9 cellular contexts compared by ENCODE assay signal in genomic region chr6:85674604-85675003, GRCh38. TPM values are rescaled to one million over a fixed set of nuclear protein-coding genes. Genes with fewer than 3 reads are reported as not detected.
DNase-seq lines count a peak whose midpoint lies in the region; ATAC-seq, FAIRE-seq and TF ChIP-seq lines count a peak whose summit lies in the region.
"Had no signal": no experiment of that assay in that cellular context is flagged by ENCODE, and none has a peak within 500 bp of the region (broad histone marks: within the 10 kb centered on the region; RNA-seq: fewer than 3 reads in every experiment).

No MANE protein-coding gene starts in this region.

- TF ChIP-seq POLR2A in upper lobe of left lung (IDR thresholded peaks at IDR 0.05), result no peak

- no peak overlapping the region for H3K4me2 ChIP-seq in GM23248 (ENCODE audit: unreplicated experiment)
- H3K4me2 ChIP-seq in keratinocyte (ENCODE audit: control insufficient read depth, extremely low read depth, insufficient read depth, low read depth, low read length), result no peak overlapping the region

- peak overlapping the region; percentile 25 for H3K27ac ChIP-seq in CD4-positive, CD25-positive, alpha-beta regulatory T cell (ENCODE audit: insufficient read depth, low read length, poor library complexity, severe bottlenecking)
- H3K27ac ChIP-seq in GM23248, result peak overlapping the region; percentile 80
- H3K27ac ChIP-seq in keratinocyte (ENCODE audit: control insufficient read depth, insufficient read depth, low read length), result peak overlapping the region; percentile 94
- peak overlapping the region in 1 of 4 donors; percentile 89 for H3K27ac ChIP-seq in upper lobe of left lung

- H3K9me2 ChIP-seq in GM23248 (ENCODE audit: insufficient read depth), result no peaks in the 10 kb centered on the region

- peaks cover 8% of the 10 kb centered on the region for H3K36me3 ChIP-seq in CD4-positive, CD25-positive, alpha-beta regulatory T cell (ENCODE audit: control insufficient read depth, insufficient read depth, low read length)
- H3K36me3 ChIP-seq in GM23248 (ENCODE audit: low read depth) (peaks cover 42% of the 10 kb centered on the region), keratinocyte (ENCODE audit: control insufficient read depth in 2 of 2, extremely low read depth in 1 of 2, insufficient read depth in 2 of 2, low read length in 2 of 2) (peaks cover 1 to 33% of the 10 kb centered on the region in 2 experiments), upper lobe of left lung (peaks cover 0 to 4% (median 0%) of the 10 kb centered on the region in 4 donors)

- FAIRE-seq in keratinocyte (lab: Jason Lieb, UNC), result no peak

- peaks cover 2% of the 10 kb centered on the region for H3K9me1 ChIP-seq in keratinocyte (ENCODE audit: control insufficient read depth, extremely low read depth, insufficient read depth, low read length)

- peaks cover 5% of the 10 kb centered on the region for H3K27me3 Mint-ChIP-seq in CD4-positive, CD25-positive, alpha-beta regulatory T cell
- H3K27me3 Mint-ChIP-seq in activated B cell treated with CpG ODN at 0.5 μM for 24 hours, result no peaks in the 10 kb centered on the region

- POLR2A ChIA-PET in activated B cell treated with CpG ODN at 0.5 μM for 24 hours (lab: Charles Lee), result interaction anchor here (0.9 to 8.5 kb wide), 4 partner anchors 10 to 81 kb away, joined by 3 to 845 read pairs (median 11); partner anchors contain the start of genes SNX14 and SYNCRIP

- CTCF ChIA-PET in activated B cell treated with CpG ODN at 0.5 μM for 24 hours (lab: Charles Lee), result no interaction called here

- no peak for DNase-seq in CD4-positive, CD25-positive, alpha-beta regulatory T cell
- DNase-seq in GM23248 (no peak), activated B cell treated with CpG ODN at 0.5 μM for 24 hours (no peak), keratinocyte (ENCODE audit: low read depth, low spot score) (peak; percentile 26), superior temporal gyrus (ENCODE audit: extremely low spot score) (no peak), left cardiac atrium (no peak), ureter (ENCODE audit: low spot score) (no peak), upper lobe of left lung (no peak)
- DNase-seq: stimulated activated naive B cell treated with anti-CD40 and anti-IgM and Interleukin-4, amounts not matched to agents 10 μg/mL and 1 μg/mL and 100 μg/mL, for 72 hours had no signal

- TF ChIP-seq CTCF in activated B cell treated with CpG ODN at 0.5 μM for 24 hours (IDR thresholded peaks at IDR 0.05) (no peak), keratinocyte (optimal IDR thresholded peaks at IDR 0.05 in 1 of 3, IDR thresholded peaks at IDR 0.05 in 1 of 3, conservative IDR thresholded peaks at IDR 0.05 in 1 of 3; ENCODE audit: extremely low read depth in 1 of 3, insufficient read depth in 2 of 3, low read length in 3 of 3) (no peak), upper lobe of left lung (IDR thresholded peaks at IDR 0.05) (no peak)

- H3K27ac Mint-ChIP-seq in CD4-positive, CD25-positive, alpha-beta regulatory T cell, result peak overlapping the region in 2 of 3 donors; percentile 11 to 32
- peak overlapping the region; percentile 19 for H3K27ac Mint-ChIP-seq in activated B cell treated with CpG ODN at 0.5 μM for 24 hours

- H3K9me3 ChIP-seq in CD4-positive, CD25-positive, alpha-beta regulatory T cell (ENCODE audit: control insufficient read depth in 2 of 2, low read length in 2 of 2), result no peaks in the 10 kb centered on the region
- H3K9me3 ChIP-seq in GM23248 (ENCODE audit: low read depth), result no peaks in the 10 kb centered on the region
- H3K9me3 ChIP-seq in keratinocyte (ENCODE audit: control insufficient read depth, low read depth, low read length), result no peaks in the 10 kb centered on the region
- H3K9me3 ChIP-seq in upper lobe of left lung, result no peaks in the 10 kb centered on the region

- H3K4me3 ChIP-seq in CD4-positive, CD25-positive, alpha-beta regulatory T cell (ENCODE audit: low read depth, low read length), result peak overlapping the region; percentile 100
- H3K4me3 ChIP-seq in GM23248 (peak overlapping the region; percentile 81), keratinocyte (ENCODE audit: control insufficient read depth in 2 of 3, extremely low read depth in 1 of 3, insufficient read depth in 2 of 3, low read depth in 1 of 3, low read length in 3 of 3) (no peak overlapping the region), upper lobe of left lung (no peak overlapping the region)

- TF ChIP-seq EP300 in upper lobe of left lung (IDR thresholded peaks at IDR 0.05), result no peak

- dilution Hi-C loops in keratinocyte (cut with MboI; ENCODE audit: extremely low pct_ligation_motif_present, low sequenced_read_pairs), result no loop called here

- H3K4me3 Mint-ChIP-seq in CD4-positive, CD25-positive, alpha-beta regulatory T cell, result peak overlapping the region; percentile 96 to 99 (median 98)
- H3K4me3 Mint-ChIP-seq in activated B cell treated with CpG ODN at 0.5 μM for 24 hours, result peak overlapping the region; percentile 4

- no peaks in the 10 kb centered on the region for H3K27me3 ChIP-seq in CD4-positive, CD25-positive, alpha-beta regulatory T cell (ENCODE audit: control insufficient read depth, insufficient read depth, low read length)
- H3K27me3 ChIP-seq in GM23248 (replicated peaks; ENCODE audit: insufficient read depth) (no peaks in the 10 kb centered on the region), keratinocyte (ENCODE audit: control insufficient read depth, extremely low read depth, insufficient read depth, low read length) (no peaks in the 10 kb centered on the region), upper lobe of left lung (no peaks in the 10 kb centered on the region)

- intact Hi-C loops in activated B cell treated with CpG ODN at 0.5 μM for 24 hours (cut with micrococcal nuclease) (loop anchor here (5.0 to 10.0 kb wide), 4 partner anchors 50 to 1480 kb away; partner anchors contain the start of genes CEP162 and ZNF292), left cardiac atrium (cut with DNase I) (loop anchor here (5.0 kb wide), 2 partner anchors 32 to 82 kb away; partner anchors contain the start of genes SNX14 (in 1 of the 2) and SYNCRIP (in 1 of the 2))

- H3K79me2 ChIP-seq in GM23248 (ENCODE audit: insufficient read depth), result peaks cover 55% of the 10 kb centered on the region
- H3K79me2 ChIP-seq in keratinocyte (ENCODE audit: control insufficient read depth, insufficient read depth, low read length), result peaks cover 40% of the 10 kb centered on the region

- H3K4me1 Mint-ChIP-seq in CD4-positive, CD25-positive, alpha-beta regulatory T cell, result peaks cover 35 to 72% (median 60%) of the 10 kb centered on the region in 4 donors
- H3K4me1 Mint-ChIP-seq in activated B cell treated with CpG ODN at 0.5 μM for 24 hours, result peaks cover 75% of the 10 kb centered on the region

- peaks cover 90% of the 10 kb centered on the region for H3F3A ChIP-seq in GM23248 (ENCODE audit: insufficient read depth)

- H3K9me3 Mint-ChIP-seq in CD4-positive, CD25-positive, alpha-beta regulatory T cell, result peaks cover 0 to 1% (median 0%) of the 10 kb centered on the region in 7 donors
- no peaks in the 10 kb centered on the region for H3K9me3 Mint-ChIP-seq in activated B cell treated with CpG ODN at 0.5 μM for 24 hours
- H3K9me3 Mint-ChIP-seq: stimulated activated naive B cell treated with anti-CD40 and anti-IgM and Interleukin-4, amounts not matched to agents 10 μg/mL and 1 μg/mL and 100 μg/mL, for 72 hours had no signal

- ATAC-seq in CD4-positive, CD25-positive, alpha-beta regulatory T cell (ENCODE audit: low read depth in 2 of 2), result no peak
- ATAC-seq in activated B cell treated with CpG ODN at 0.5 μM for 24 hours (ENCODE audit: low read depth) (no peak), left cardiac atrium (no peak), upper lobe of left lung (ENCODE audit: low FRiP score in 2 of 2) (no peak)
- ATAC-seq: stimulated activated naive B cell treated with anti-CD40 and anti-IgM and Interleukin-4, amounts not matched to agents 10 μg/mL and 1 μg/mL and 100 μg/mL, for 72 hours had no signal

- H2AFZ ChIP-seq in GM23248 (no peak overlapping the region), keratinocyte (ENCODE audit: control insufficient read depth, low read length) (no peak overlapping the region)

- H3K9ac ChIP-seq in GM23248, result no peak overlapping the region
- H3K9ac ChIP-seq in keratinocyte (ENCODE audit: control insufficient read depth, extremely low read depth, insufficient read depth, low read length), result no peak overlapping the region

- peaks cover 52% of the 10 kb centered on the region for H3K4me1 ChIP-seq in CD4-positive, CD25-positive, alpha-beta regulatory T cell (ENCODE audit: control insufficient read depth, insufficient read depth, low read length, poor library complexity, severe bottlenecking)
- peaks cover 27% of the 10 kb centered on the region for H3K4me1 ChIP-seq in GM23248 (ENCODE audit: insufficient read depth)
- peaks cover 28% of the 10 kb centered on the region for H3K4me1 ChIP-seq in keratinocyte (ENCODE audit: control insufficient read depth, extremely low read depth, insufficient read depth, low read length)
- peaks cover 16 to 39% (median 32%) of the 10 kb centered on the region in 4 donors for H3K4me1 ChIP-seq in upper lobe of left lung

- in situ Hi-C loops in GM23248 (cut with MboI), result no loop called here

- H3K36me3 Mint-ChIP-seq in CD4-positive, CD25-positive, alpha-beta regulatory T cell, result peaks cover 40% of the 10 kb centered on the region
- H3K36me3 Mint-ChIP-seq in activated B cell treated with CpG ODN at 0.5 μM for 24 hours (ENCODE audit: low read depth), result peaks cover 60% of the 10 kb centered on the region

- H4K20me1 ChIP-seq in GM23248 (ENCODE audit: insufficient read depth), result peaks cover 14% of the 10 kb centered on the region; the same call in 1 of the 2 replicates
- H4K20me1 ChIP-seq in keratinocyte (ENCODE audit: control insufficient read depth, extremely low read depth, insufficient read depth, low read length), result peaks cover 20% of the 10 kb centered on the region

RNA-seq across cellular contexts. Expression of gene SYNCRIP, which starts 31.9 kb away (rescaled TPM):
- total RNA-seq in CD4-positive, CD25-positive, alpha-beta regulatory T cell, result 82.3 TPM
- polyA plus RNA-seq in CD4-positive, CD25-positive, alpha-beta regulatory T cell, result 10 to 100 TPM; 56.4 to 76.5 (median 71.0) TPM
- 77.9 and 99.0 TPM in 2 replicates for total RNA-seq in GM23248 (2014; rRNA removed; shearing (Covaris generic))
- polyA plus RNA-seq in GM23248 (2016; fragmentation: Nextera tagmentation; extraction: Ambion mirVana) (138 and 150 TPM in 2 replicates), keratinocyte (20.3 to 56.8 TPM (median 22.6 TPM) in 3 replicates)
- total RNA-seq in activated B cell treated with CpG ODN at 0.5 μM for 24 hours (119 and 122 TPM in 2 replicates), left cardiac atrium (10 to 100 TPM; 48.7 to 84.9 TPM), ureter (124 TPM), upper lobe of left lung (10 to 100 TPM; 30.4 to 87.8 (median 65.1) TPM)
- 155 TPM for polyA plus RNA-seq in keratinocyte (2011; ENCODE audit: low read depth)
- 28.7 and 54.7 TPM in 2 replicates for polyA plus RNA-seq in keratinocyte (2011; cell fraction: cytosol; rRNA removed)
- polyA plus RNA-seq in keratinocyte (2011; cell fraction: nucleus; rRNA removed), result 54.3 and 69.9 TPM in 2 replicates
- polyA plus RNA-seq in keratinocyte (2012; ENCODE audit: low replicate concordance), result 75.2 and 130 TPM in 2 replicates
- 11.7 to 59.2 TPM (median 22.3 TPM) in 3 replicates for polyA minus RNA-seq in keratinocyte
- polyA minus RNA-seq in keratinocyte (2011; cell fraction: cytosol; rRNA and poly(A)+ RNA removed), result 20.0 TPM
- 21.3 and 48.4 TPM in 2 replicates for polyA minus RNA-seq in keratinocyte (2011; cell fraction: nucleus; rRNA and poly(A)+ RNA removed)

Comparison
In these comparisons a context has a peak if more than half of its experiments do, and no peak if none do; other contexts are left out.
1. H3K4me3 ChIP-seq: peak in CD4-positive, CD25-positive, alpha-beta regulatory T cell (single experiment) and GM23248 (single experiment); none in keratinocyte (0 of 3) and upper lobe of left lung (0 of 4).